In genomic region chr1:63116016-63116415, GRCh38 we compare ENCODE assay signal across 1 cellular context.
TF ChIP-seq lines count a peak whose summit lies in the region.

No MANE protein-coding gene starts in this region.

TF ChIP-seq in GM23338, 12 proteins besides CTCF, POLR2A, EP300 and RAD21 (continued from another document):
- TF ChIP-seq ZNF462 (CRISPR knock-in tag; IDR thresholded peaks at IDR 0.05) = no peak
- TF ChIP-seq ZNF114 (CRISPR knock-in tag; IDR thresholded peaks at IDR 0.05) = no peak
- TF ChIP-seq EZH2 (IDR thresholded peaks at IDR 0.05; ENCODE audit: low read depth, unreplicated experiment) = no peak
- no peak for TF ChIP-seq CREB1 (CRISPR knock-in tag; IDR thresholded peaks at IDR 0.05; ENCODE audit: low read depth)
- no peak for TF ChIP-seq EZH2phosphoT487 (IDR thresholded peaks at IDR 0.05; ENCODE audit: unreplicated experiment)
- TF ChIP-seq NANOG (IDR thresholded peaks at IDR 0.05; ENCODE audit: borderline replicate concordance) = no peak
- TF ChIP-seq STAT1 (IDR thresholded peaks at IDR 0.05; ENCODE audit: unreplicated experiment) = no peak
- no peak for TF ChIP-seq REST (IDR thresholded peaks at IDR 0.05; ENCODE audit: unreplicated experiment)
- TF ChIP-seq ZNF331 (CRISPR knock-in tag; IDR thresholded peaks at IDR 0.05; ENCODE audit: low read depth) = no peak
- no peak for TF ChIP-seq JUNB (IDR thresholded peaks at IDR 0.05; ENCODE audit: unreplicated experiment)
TF ChIP-seq in GM23338: peak in this region for 0.
